ENCODE assay signal across 24 cellular contexts in the genomic region with DNA sequence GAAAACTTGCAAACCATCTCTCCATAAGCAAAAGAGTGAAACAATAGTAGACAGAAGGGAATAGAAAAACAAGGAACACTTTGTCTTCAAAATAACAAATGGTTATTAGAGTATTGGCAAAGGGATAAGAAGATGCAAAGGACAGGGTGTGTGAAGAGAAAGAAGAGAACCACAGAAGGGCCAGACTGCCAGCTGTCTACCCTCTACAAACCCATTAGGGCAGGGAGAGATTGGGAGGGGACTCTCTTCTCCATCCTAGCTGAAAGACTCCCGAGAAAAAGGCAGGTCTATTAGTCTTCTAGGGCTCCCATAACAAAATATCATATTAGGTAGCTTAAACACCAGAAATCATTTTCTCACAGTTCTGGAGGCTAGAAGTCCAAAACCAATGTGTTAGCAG.
"Had no signal": no experiment of that assay in that cellular context is flagged by ENCODE, and none has a peak within 500 bp of the region (broad histone marks: within the 10 kb centered on the region; RNA-seq: fewer than 3 reads in every experiment).

No MANE protein-coding gene starts in this region.

- H3K4me3 Mint-ChIP-seq: activated CD8-positive, alpha-beta T cell treated with anti-CD3 and anti-CD28 coated beads, Interleukin-2, amount 10 ng/mL, durations not matched to agents 7 days and 5 days; activated naive CD4-positive, alpha-beta T cell treated with anti-CD3 and anti-CD28 coated beads, Interleukin-2, amount 50 U/mL, for 24 hours; T-helper 17 cell; WTC11 had no signal

- H3K4me3 ChIP-seq: Peyer's patch, SJSA1 had no signal

- H3K27me3 ChIP-seq: brain microvascular endothelial cell, Peyer's patch, SJSA1 had no signal

- H3K9me3 Mint-ChIP-seq: activated naive CD4-positive, alpha-beta T cell treated with anti-CD3 and anti-CD28 coated beads, Interleukin-2, amount 50 U/mL, for 24 hours had no signal

- H3K27ac ChIP-seq: Peyer's patch, RWPE1, SJSA1 had no signal

- DNase-seq: activated CD4-positive, alpha-beta T cell treated with anti-CD3 and anti-CD28 coated beads for 48 hours; activated CD4-positive, alpha-beta T cell treated with anti-CD3 and anti-CD28 coated beads, Interleukin-2, amount 50 U/mL, for 4 hours; activated CD4-positive, CD25-positive, alpha-beta regulatory T cell treated with anti-CD3 and anti-CD28 coated beads, Interleukin-2, amount 50 U/mL, for 72 hours; activated CD8-positive, alpha-beta memory T cell treated with anti-CD3 and anti-CD28 coated beads, Interleukin-2, amount 50 U/mL, for 48 hours; activated CD8-positive, alpha-beta T cell treated with anti-CD3 and anti-CD28 coated beads, Interleukin-2, amount 10 ng/mL, durations not matched to agents 7 days and 5 days; activated T-cell treated with anti-CD3 and anti-CD28 coated beads, Interleukin-2, amount 50 U/mL, for 1 hour; amniotic stem cell; caudate nucleus; NCI-H1092; NCI-H1417; NCI-H1930; NCI-H2171; NCI-H2227 treated with DMSO at 0.1 percent for 48 hours; NCI-H510A; NCI-H526 treated with DMSO at 0.1 percent for 48 hours; Peyer's patch; SHP77; T-helper 17 cell; T-helper 9 cell had no signal

- H3K36me3 Mint-ChIP-seq: activated naive CD4-positive, alpha-beta T cell treated with anti-CD3 and anti-CD28 coated beads, Interleukin-2, amount 50 U/mL, for 24 hours; WTC11 had no signal

- H3K9me3 ChIP-seq: Peyer's patch, SJSA1 had no signal

- H3K27ac Mint-ChIP-seq: activated CD8-positive, alpha-beta T cell treated with anti-CD3 and anti-CD28 coated beads, Interleukin-2, amount 10 ng/mL, durations not matched to agents 7 days and 5 days; activated naive CD4-positive, alpha-beta T cell treated with anti-CD3 and anti-CD28 coated beads, Interleukin-2, amount 50 U/mL, for 24 hours; T-helper 17 cell; WTC11 had no signal

- H3K4me1 ChIP-seq: Peyer's patch, SJSA1 had no signal

- H3K36me3 ChIP-seq: brain microvascular endothelial cell, Peyer's patch, SJSA1 had no signal

- ATAC-seq: activated CD8-positive, alpha-beta T cell treated with anti-CD3 and anti-CD28 coated beads, Interleukin-2, amount 10 ng/mL, durations not matched to agents 7 days and 5 days; T-helper 17 cell; WTC11 had no signal

- H3K4me1 Mint-ChIP-seq: activated naive CD4-positive, alpha-beta T cell treated with anti-CD3 and anti-CD28 coated beads, Interleukin-2, amount 50 U/mL, for 24 hours; T-helper 17 cell had no signal
